10 cellular contexts compared by ENCODE assay signal in the genomic region with DNA sequence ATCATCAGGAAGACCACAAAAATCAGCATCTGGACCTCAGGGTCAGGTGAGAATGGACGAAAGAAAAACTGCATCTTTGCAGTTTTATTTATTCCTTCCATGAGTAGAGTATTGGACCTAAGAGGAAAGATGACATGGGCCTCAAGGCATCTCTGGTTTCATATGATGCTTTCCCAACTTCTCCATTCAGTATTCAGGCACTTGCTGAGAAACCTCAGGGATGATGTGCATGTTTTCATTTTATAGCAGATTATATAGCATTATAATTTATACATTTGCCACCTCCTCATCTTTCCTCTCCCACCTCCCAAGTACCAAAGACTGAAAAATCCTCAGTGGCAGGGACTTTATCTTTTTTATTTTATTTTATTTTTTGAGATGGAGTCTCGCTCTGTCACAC. TPM values are rescaled to one million over a fixed set of nuclear protein-coding genes. Genes with fewer than 3 reads are reported as not detected.
"Had no signal": no experiment of that assay in that cellular context is flagged by ENCODE, and none has a peak within 500 bp of the region (broad histone marks: within the 10 kb centered on the region; RNA-seq: fewer than 3 reads in every experiment).

A gene with protein sequence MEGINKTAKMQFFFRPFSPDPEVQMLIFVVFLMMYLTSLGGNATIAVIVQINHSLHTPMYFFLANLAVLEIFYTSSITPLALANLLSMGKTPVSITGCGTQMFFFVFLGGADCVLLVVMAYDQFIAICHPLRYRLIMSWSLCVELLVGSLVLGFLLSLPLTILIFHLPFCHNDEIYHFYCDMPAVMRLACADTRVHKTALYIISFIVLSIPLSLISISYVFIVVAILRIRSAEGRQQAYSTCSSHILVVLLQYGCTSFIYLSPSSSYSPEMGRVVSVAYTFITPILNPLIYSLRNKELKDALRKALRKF (minus strand): TSS at position 101 of the 400 bp plus-strand sequence. CDS start 0 bp downstream, at position 101.

- H3K36me3 ChIP-seq: HAP-1 had no signal

- H3K27ac ChIP-seq: GM23248 had no signal

- H3K4me2 ChIP-seq: GM23338 had no signal

- DNase-seq: GM23248, GOT3, H7, H9, HCEC 1CT, HFFc6 had no signal

- H3K4me3 ChIP-seq: GM23248, GM23338, HAP-1 had no signal

- H3K4me1 ChIP-seq: HAP-1 had no signal

- ATAC-seq: GM23338, HCT116 had no signal

- H3K9me3 ChIP-seq: HAP-1 had no signal

- H2AFZ ChIP-seq: GM23248, GM23338 had no signal

- H3K9ac ChIP-seq: GM23248 had no signal

RNA-seq across cellular contexts. Expression of the gene that starts here (rescaled TPM):
- polyA plus RNA-seq: GM23248, GM23338, H1 had no signal
